In genomic region chr3:146326875-146327543, GRCh38 we compare ENCODE assay signal across 8 cellular contexts.
DNase-seq lines count a peak whose midpoint lies in the region; ATAC-seq, FAIRE-seq and TF ChIP-seq lines count a peak whose summit lies in the region.

No MANE protein-coding gene starts in this region.

- FAIRE-seq in D721Med (lab: Jason Lieb, UNC) (no peak), keratinocyte (lab: Jason Lieb, UNC) (peak; percentile 61)

- H3K4me3 ChIP-seq in MM.1S (ENCODE audit: low read length): no peak overlapping the region
- no peak overlapping the region for H3K4me3 ChIP-seq in keratinocyte (ENCODE audit: control insufficient read depth in 2 of 3, extremely low read depth in 1 of 3, insufficient read depth in 2 of 3, low read depth in 1 of 3, low read length in 3 of 3)
- H3K4me3 ChIP-seq in aorta (ENCODE audit: low read length in 2 of 2): no peak overlapping the region

- TF ChIP-seq CTCF in D721Med (IDR thresholded peaks at IDR 0.05; ENCODE audit: insufficient read depth, missing control alignments): peak; percentile 76
- peak; percentile 42 for TF ChIP-seq CTCF in MM.1S (IDR thresholded peaks at IDR 0.05; ENCODE audit: low read length)
- peak; percentile 27 to 42 (median 41) for TF ChIP-seq CTCF in keratinocyte (optimal IDR thresholded peaks at IDR 0.05 in 1 of 3, IDR thresholded peaks at IDR 0.05 in 1 of 3, conservative IDR thresholded peaks at IDR 0.05 in 1 of 3; ENCODE audit: extremely low read depth in 1 of 3, insufficient read depth in 2 of 3, low read length in 3 of 3)

- 0 out of 2 replicates have a peak overlapping the region, but pooled peaks have one; percentile 36 for H2AFZ ChIP-seq in MM.1S (ENCODE audit: low read length)
- no peak overlapping the region for H2AFZ ChIP-seq in keratinocyte (ENCODE audit: control insufficient read depth, low read length)

- H3K27me3 ChIP-seq in MM.1S (replicated peaks; ENCODE audit: insufficient read depth, low read length) (no peaks in the 10 kb centered on the region), keratinocyte (ENCODE audit: control insufficient read depth, extremely low read depth, insufficient read depth, low read length) (no peaks in the 10 kb centered on the region), aorta (ENCODE audit: control insufficient read depth in 1 of 2, insufficient read depth in 2 of 2, low read length in 1 of 2) (no peaks in the 10 kb centered on the region)

- H3F3A ChIP-seq in MM.1S (ENCODE audit: insufficient read depth, low read length): no peaks in the 10 kb centered on the region

- H3K27ac ChIP-seq in MM.1S (ENCODE audit: low read length) (no peak overlapping the region), keratinocyte (ENCODE audit: control insufficient read depth, insufficient read depth, low read length) (no peak overlapping the region), aorta (ENCODE audit: low read depth in 1 of 2, low read length in 2 of 2) (no peak overlapping the region)

- no peaks in the 10 kb centered on the region for H3K9me2 ChIP-seq in MM.1S (replicated peaks; ENCODE audit: insufficient read depth, low read length)

- H3K4me1 ChIP-seq in MM.1S (ENCODE audit: low read length) (no peaks in the 10 kb centered on the region), keratinocyte (ENCODE audit: control insufficient read depth, extremely low read depth, insufficient read depth, low read length) (no peaks in the 10 kb centered on the region), aorta (ENCODE audit: control insufficient read depth in 1 of 2, insufficient read depth in 2 of 2, low read length in 2 of 2) (no peaks in the 10 kb centered on the region)

- H4K20me1 ChIP-seq in MM.1S (ENCODE audit: insufficient read depth, low read length): no peaks in the 10 kb centered on the region
- H4K20me1 ChIP-seq in keratinocyte (ENCODE audit: control insufficient read depth, extremely low read depth, insufficient read depth, low read length): no peaks in the 10 kb centered on the region

- 24 to 26% methylated on average over 4 of the region's 4 CpGs for WGBS in aorta, 2 donors

- H3K9me3 ChIP-seq in MM.1S (replicated peaks; ENCODE audit: insufficient read depth, low read length): no peaks in the 10 kb centered on the region
- H3K9me3 ChIP-seq in keratinocyte (ENCODE audit: control insufficient read depth, low read depth, low read length): no peaks in the 10 kb centered on the region
- no peaks in the 10 kb centered on the region for H3K9me3 ChIP-seq in aorta (ENCODE audit: control insufficient read depth, low read length)

- no peak overlapping the region for H3K9ac ChIP-seq in MM.1S (ENCODE audit: low read length)
- H3K9ac ChIP-seq in keratinocyte (ENCODE audit: control insufficient read depth, extremely low read depth, insufficient read depth, low read length): no peak overlapping the region

- ATAC-seq in aorta (ENCODE audit: low FRiP score) (peak; percentile 88), HG03442 (IDR thresholded peaks at IDR 0.05; ENCODE audit: unreplicated experiment) (no peak)

- H3K79me2 ChIP-seq in MM.1S (ENCODE audit: low read length) (no peaks in the 10 kb centered on the region), keratinocyte (ENCODE audit: control insufficient read depth, insufficient read depth, low read length) (no peaks in the 10 kb centered on the region)

- H3K4me2 ChIP-seq in MM.1S (ENCODE audit: low read depth, low read length): no peak overlapping the region
- H3K4me2 ChIP-seq in keratinocyte (ENCODE audit: control insufficient read depth, extremely low read depth, insufficient read depth, low read depth, low read length): no peak overlapping the region

- no peaks in the 10 kb centered on the region for H3K9me1 ChIP-seq in keratinocyte (ENCODE audit: control insufficient read depth, extremely low read depth, insufficient read depth, low read length)

- no peak for DNase-seq in D721Med (ENCODE audit: insufficient read length, low spot score)
- DNase-seq in MM.1S: peak; percentile 53
- peak; percentile 66 for DNase-seq in astrocyte of the hippocampus (ENCODE audit: low read depth, low spot score)
- no peak for DNase-seq in keratinocyte (ENCODE audit: low read depth, low spot score)
- no peak for DNase-seq in aorta
- no peak for DNase-seq in germinal center (ENCODE audit: low spot score)
- no peak for DNase-seq in stimulated activated CD4-positive, alpha-beta T cell treated with anti-CD3 and anti-CD28 coated beads, Interleukin-1b, Interleukin-23, amount 100 ng/mL, for 48 hours

- dilution Hi-C loops in keratinocyte (cut with MboI; ENCODE audit: extremely low pct_ligation_motif_present, low sequenced_read_pairs): no loop called here

- intact Hi-C loops in aorta (cut with DNase I): loop anchor here (1.0 to 5.0 kb wide), 5 partner anchors 108 to 265 kb away; no protein-coding TSS in a partner anchor

- no peaks in the 10 kb centered on the region for H3K36me3 ChIP-seq in MM.1S (replicated peaks; ENCODE audit: insufficient read depth, low read length)
- no peaks in the 10 kb centered on the region for H3K36me3 ChIP-seq in keratinocyte (ENCODE audit: control insufficient read depth in 2 of 2, extremely low read depth in 1 of 2, insufficient read depth in 2 of 2, low read length in 2 of 2)
- no peaks in the 10 kb centered on the region for H3K36me3 ChIP-seq in aorta (ENCODE audit: control insufficient read depth in 1 of 2, insufficient read depth in 2 of 2, low read length in 1 of 2)

Comparison
In these comparisons a context has a peak if more than half of its experiments do, and no peak if none do; other contexts are left out.
1. DNase-seq: peak in MM.1S (single experiment) and astrocyte of the hippocampus (single experiment); none in D721Med (single experiment), keratinocyte (single experiment), aorta (0 of 2), germinal center (single experiment) and stimulated activated CD4-positive, alpha-beta T cell treated with anti-CD3 and anti-CD28 coated beads, Interleukin-1b, Interleukin-23, amount 100 ng/mL, for 48 hours (single experiment).
2. Peak in every context shown above with its lines, with median percentiles within 50 percentile points of each other: CTCF ChIP-seq.